In the genomic region with DNA sequence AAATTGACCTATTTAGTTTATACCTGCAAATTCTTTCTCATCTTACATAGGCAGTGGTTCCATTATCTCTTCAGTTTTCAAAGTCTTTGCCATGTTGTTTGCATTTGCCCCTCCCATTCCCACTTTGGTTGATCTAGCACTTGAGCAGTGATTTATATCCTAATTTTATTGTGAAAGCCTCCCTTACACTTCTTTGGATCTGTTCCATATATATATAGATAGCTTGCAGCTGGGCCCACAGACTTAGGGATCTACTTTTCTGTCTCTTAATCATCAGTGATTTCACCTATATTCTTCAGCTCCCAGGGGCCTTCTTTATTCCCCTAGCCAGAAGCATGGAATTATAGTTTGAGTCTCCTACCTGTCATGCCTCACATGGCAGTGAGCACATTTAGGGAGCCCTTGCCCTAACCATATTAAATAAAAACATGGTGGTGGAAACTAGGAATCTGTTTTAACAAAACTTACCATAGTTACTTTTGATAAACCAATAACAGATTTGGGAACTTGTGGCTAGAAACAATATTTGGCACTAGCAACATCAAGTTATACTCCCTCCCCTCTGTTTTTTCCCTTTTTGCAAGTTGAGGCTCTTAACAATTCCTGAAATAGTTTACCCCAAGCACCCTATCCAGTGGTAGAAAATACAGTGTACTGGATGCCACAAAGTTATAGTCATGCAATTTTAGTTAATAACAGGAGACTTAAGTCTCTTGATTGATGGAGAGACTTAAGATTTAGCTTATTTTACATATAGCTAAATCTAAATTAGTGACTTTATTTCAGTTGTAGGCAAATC, we compare ENCODE assay signal across 14 cellular contexts. TPM values are rescaled to one million over a fixed set of nuclear protein-coding genes. Genes with fewer than 3 reads are reported as not detected.
A peak's percentile ranks its signal among the peaks of the same experiment; 100 is the strongest.
DNase-seq lines count a peak whose midpoint lies in the region; ATAC-seq and TF ChIP-seq lines count a peak whose summit lies in the region.
"Had no signal": no experiment of that assay in that cellular context is flagged by ENCODE, and none has a peak within 500 bp of the region (broad histone marks: within the 10 kb centered on the region; RNA-seq: fewer than 3 reads in every experiment).

No MANE protein-coding gene starts in this region.

- H3K27me3 ChIP-seq in cardiac muscle cell (no peaks in the 10 kb centered on the region), heart right ventricle (no peaks in the 10 kb centered on the region)
- H3K27me3 ChIP-seq: pancreas had no signal

- no peak for ATAC-seq in heart right ventricle
- ATAC-seq in GM21723 (IDR thresholded peaks at IDR 0.05; ENCODE audit: unreplicated experiment): no peak
- ATAC-seq in Right ventricle myocardium inferior: no peak
- ATAC-seq: pancreas had no signal

- H3K4me3 ChIP-seq in cardiac muscle cell: no peak overlapping the region
- no peak overlapping the region for H3K4me3 ChIP-seq in heart right ventricle
- H3K4me3 ChIP-seq in fibroblast of pulmonary artery (replicated peaks; ENCODE audit: low read depth, low read length): no peak overlapping the region
- H3K4me3 ChIP-seq: pancreas had no signal

- peak in 1 of 2 donors; percentile 56 for DNase-seq in cardiac muscle cell (ENCODE audit: low read depth in 1 of 2, low spot score in 1 of 2)
- no peak for DNase-seq in heart right ventricle
- DNase-seq in NCI-H69 (lab: John Stamatoyannopoulos, UW): peak; percentile 63
- peak; percentile 34 for DNase-seq in fibroblast of pulmonary artery (ENCODE audit: low read depth)
- DNase-seq in NCI-H2227 (lab: John Stamatoyannopoulos, UW; ENCODE audit: unreplicated experiment): no peak
- DNase-seq in Right ventricle myocardium inferior (ENCODE audit: missing footprints): no peak
- no peak for DNase-seq in NCI-H2196 (lab: John Stamatoyannopoulos, UW; ENCODE audit: unreplicated experiment)
- DNase-seq: activated B cell treated with CpG ODN at 0.5 μM for 24 hours; activated CD8-positive, alpha-beta memory T cell treated with anti-CD3 and anti-CD28 coated beads, Interleukin-2, amount 50 U/mL, for 48 hours; HFFc6; NCI-H2107; OCI-M1; pancreas had no signal

- intact Hi-C loops in heart right ventricle (cut with DNase I) (no loop called here), Right ventricle myocardium inferior (cut with DNase I) (no loop called here)

- no peaks in the 10 kb centered on the region for H3K4me1 ChIP-seq in cardiac muscle cell (ENCODE audit: low read depth)
- H3K4me1 ChIP-seq in heart right ventricle: peaks cover 0 to 54% (median 20%) of the 10 kb centered on the region in 9 donors

- H3K36me3 ChIP-seq in cardiac muscle cell (no peaks in the 10 kb centered on the region), heart right ventricle (peaks cover 0 to 16% (median 0%) of the 10 kb centered on the region in 9 donors)
- H3K36me3 ChIP-seq: pancreas had no signal

- peak overlapping the region; percentile 10 for H3K27ac ChIP-seq in cardiac muscle cell
- no peak overlapping the region for H3K27ac ChIP-seq in heart right ventricle
- H3K27ac ChIP-seq: pancreas had no signal

- no peak for TF ChIP-seq CTCF in cardiac muscle cell (IDR thresholded peaks at IDR 0.05; ENCODE audit: low read depth, low read length)
- TF ChIP-seq CTCF in heart right ventricle (IDR thresholded peaks at IDR 0.05): no peak
- no peak for TF ChIP-seq CTCF in fibroblast of pulmonary artery (IDR thresholded peaks at IDR 0.05; ENCODE audit: low read length, missing control alignments)

- no peaks in the 10 kb centered on the region for H3K9me3 ChIP-seq in cardiac muscle cell (ENCODE audit: low read depth)
- no peaks in the 10 kb centered on the region for H3K9me3 ChIP-seq in heart right ventricle
- H3K9me3 ChIP-seq: pancreas had no signal

RNA-seq across cellular contexts. Expression of a gene that starts 41.7 kb away (rescaled TPM):
- 35.5 and 93.1 TPM in 2 replicates for total RNA-seq in cardiac muscle cell
- 132 and 163 TPM in 2 replicates for polyA plus RNA-seq in cardiac muscle cell
- total RNA-seq in heart right ventricle: 100 to 1,000 TPM; 148 to 231 (median 188) TPM
- 10 to 100 TPM; 23.1 to 28.9 TPM for polyA plus RNA-seq in heart right ventricle
- total RNA-seq in Right ventricle myocardium inferior: 163 TPM

Comparison
In these comparisons a context has a peak if more than half of its experiments do, and no peak if none do; other contexts are left out.
1. DNase-seq: peak in NCI-H69 (single experiment) and fibroblast of pulmonary artery (single experiment); none in heart right ventricle (0 of 2), NCI-H2227 (single experiment), Right ventricle myocardium inferior (single experiment) and NCI-H2196 (single experiment).